ENCODE assay signal across 1 cellular context in the genomic region with DNA sequence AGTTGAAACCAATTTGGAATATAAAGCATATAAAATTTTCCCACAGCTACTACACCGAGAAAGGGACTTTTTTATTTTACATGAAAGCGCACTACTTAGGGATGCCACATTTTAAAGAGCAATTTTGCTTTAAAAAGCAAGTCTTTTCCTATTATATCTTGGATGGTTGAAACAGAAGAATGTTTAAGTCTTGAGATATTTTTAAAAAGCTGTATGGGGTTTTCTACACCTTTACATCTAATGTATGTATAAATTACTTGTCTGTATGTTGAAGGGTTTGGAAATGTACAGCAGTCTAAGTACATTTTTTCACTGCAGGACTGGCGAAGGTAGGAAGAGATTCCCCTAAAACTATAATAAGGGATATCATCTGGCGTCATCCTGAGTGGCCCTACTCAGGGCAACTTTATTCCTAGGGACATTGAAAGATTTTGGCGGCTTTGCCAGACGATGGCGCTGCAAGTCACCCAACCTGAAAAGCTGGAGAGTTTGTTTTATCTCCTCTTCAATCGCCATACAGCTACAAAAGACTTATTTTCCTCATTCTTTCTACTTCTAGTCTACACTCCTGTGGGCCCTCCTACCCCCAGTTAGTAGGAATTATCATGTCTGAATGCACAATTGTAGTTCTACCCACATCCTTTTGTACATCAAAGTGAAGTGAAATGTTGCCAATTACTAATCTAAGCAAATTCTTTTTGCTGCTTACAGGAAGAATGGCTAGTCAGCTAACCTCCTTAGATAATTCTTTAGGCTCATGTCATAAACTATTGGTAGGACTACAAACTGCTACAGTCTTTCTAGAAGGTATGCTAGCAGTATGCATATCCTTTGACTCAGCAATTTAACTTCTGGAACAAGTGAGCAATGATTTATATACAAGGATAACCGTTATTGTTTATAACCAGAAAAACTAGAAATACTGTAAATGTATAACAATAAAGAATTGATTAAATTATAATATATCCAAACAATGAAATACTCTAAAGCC.
TF ChIP-seq lines count a peak whose summit lies in the region.

No MANE protein-coding gene starts in this region.

TF ChIP-seq in HepG2, 621 proteins besides CTCF, POLR2A, EP300 and RAD21:
- 0 out of 2 replicates have a peak, but pooled peaks have one; percentile 20 for TF ChIP-seq MAFF (IDR thresholded peaks at IDR 0.05; ENCODE audit: low read depth, low read length)
- no peak for TF ChIP-seq MED13 (CRISPR knock-in tag; IDR thresholded peaks at IDR 0.05)
- peak; percentile 73 for TF ChIP-seq STAG1 (CRISPR knock-in tag; IDR thresholded peaks at IDR 0.05)
- peak; percentile 98 for TF ChIP-seq ZKSCAN1 (IDR thresholded peaks at IDR 0.05; ENCODE audit: low read length)
- TF ChIP-seq MAFK (conservative IDR thresholded peaks at IDR 0.05 in 1 of 2, IDR thresholded peaks at IDR 0.05 in 1 of 2; ENCODE audit: low read length in 2 of 2), result peak in 1 of 2 experiments; percentile 49; a peak in 2 of 4 replicates
- TF ChIP-seq, protein P1, sequence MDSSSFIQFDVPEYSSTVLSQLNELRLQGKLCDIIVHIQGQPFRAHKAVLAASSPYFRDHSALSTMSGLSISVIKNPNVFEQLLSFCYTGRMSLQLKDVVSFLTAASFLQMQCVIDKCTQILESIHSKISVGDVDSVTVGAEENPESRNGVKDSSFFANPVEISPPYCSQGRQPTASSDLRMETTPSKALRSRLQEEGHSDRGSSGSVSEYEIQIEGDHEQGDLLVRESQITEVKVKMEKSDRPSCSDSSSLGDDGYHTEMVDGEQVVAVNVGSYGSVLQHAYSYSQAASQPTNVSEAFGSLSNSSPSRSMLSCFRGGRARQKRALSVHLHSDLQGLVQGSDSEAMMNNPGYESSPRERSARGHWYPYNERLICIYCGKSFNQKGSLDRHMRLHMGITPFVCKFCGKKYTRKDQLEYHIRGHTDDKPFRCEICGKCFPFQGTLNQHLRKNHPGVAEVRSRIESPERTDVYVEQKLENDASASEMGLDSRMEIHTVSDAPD (CRISPR knock-in tag; IDR thresholded peaks at IDR 0.05), result no peak
- TF ChIP-seq RARA (CRISPR knock-in tag; IDR thresholded peaks at IDR 0.05), result no peak
- TF ChIP-seq SMC3 (IDR thresholded peaks at IDR 0.05; ENCODE audit: low read length), result peak; percentile 67
- TF ChIP-seq, protein P2, sequence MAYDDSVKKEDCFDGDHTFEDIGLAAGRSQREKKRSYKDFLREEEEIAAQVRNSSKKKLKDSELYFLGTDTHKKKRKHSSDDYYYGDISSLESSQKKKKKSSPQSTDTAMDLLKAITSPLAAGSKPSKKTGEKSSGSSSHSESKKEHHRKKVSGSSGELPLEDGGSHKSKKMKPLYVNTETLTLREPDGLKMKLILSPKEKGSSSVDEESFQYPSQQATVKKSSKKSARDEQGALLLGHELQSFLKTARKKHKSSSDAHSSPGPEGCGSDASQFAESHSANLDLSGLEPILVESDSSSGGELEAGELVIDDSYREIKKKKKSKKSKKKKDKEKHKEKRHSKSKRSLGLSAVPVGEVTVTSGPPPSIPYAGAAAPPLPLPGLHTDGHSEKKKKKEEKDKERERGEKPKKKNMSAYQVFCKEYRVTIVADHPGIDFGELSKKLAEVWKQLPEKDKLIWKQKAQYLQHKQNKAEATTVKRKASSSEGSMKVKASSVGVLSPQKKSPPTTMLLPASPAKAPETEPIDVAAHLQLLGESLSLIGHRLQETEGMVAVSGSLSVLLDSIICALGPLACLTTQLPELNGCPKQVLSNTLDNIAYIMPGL (CRISPR knock-in tag; IDR thresholded peaks at IDR 0.05; ENCODE audit: borderline replicate concordance in 1 of 2, low read depth in 1 of 2), result peak in 1 of 2 experiments; percentile 44; a peak in 1 of 4 replicates
- TF ChIP-seq ZNF383 (CRISPR knock-in tag; IDR thresholded peaks at IDR 0.05; ENCODE audit: borderline replicate concordance), result 0 out of 2 replicates have a peak, but pooled peaks have one; percentile 13
- TF ChIP-seq ZNF12 (CRISPR knock-in tag; IDR thresholded peaks at IDR 0.05), result peak; percentile 94
- TF ChIP-seq, protein P3, sequence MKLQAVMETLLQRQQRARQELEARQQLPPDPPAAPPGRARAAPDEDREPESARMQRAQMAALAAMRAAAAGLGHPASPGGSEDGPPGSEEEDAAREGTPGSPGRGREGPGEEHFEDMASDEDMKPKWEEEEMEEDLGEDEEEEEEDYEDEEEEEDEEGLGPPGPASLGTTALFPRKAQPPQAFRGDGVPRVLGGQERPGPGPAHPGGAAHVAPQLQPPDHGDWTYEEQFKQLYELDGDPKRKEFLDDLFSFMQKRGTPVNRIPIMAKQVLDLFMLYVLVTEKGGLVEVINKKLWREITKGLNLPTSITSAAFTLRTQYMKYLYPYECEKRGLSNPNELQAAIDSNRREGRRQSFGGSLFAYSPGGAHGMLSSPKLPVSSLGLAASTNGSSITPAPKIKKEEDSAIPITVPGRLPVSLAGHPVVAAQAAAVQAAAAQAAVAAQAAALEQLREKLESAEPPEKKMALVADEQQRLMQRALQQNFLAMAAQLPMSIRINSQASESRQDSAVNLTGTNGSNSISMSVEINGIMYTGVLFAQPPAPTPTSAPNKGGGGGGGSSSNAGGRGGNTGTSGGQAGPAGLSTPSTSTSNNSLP (IDR thresholded peaks at IDR 0.05; ENCODE audit: low read depth, low read length), result peak; percentile 61; the same call in 1 of the 2 replicates
- TF ChIP-seq RXRB (CRISPR knock-in tag; IDR thresholded peaks at IDR 0.05; ENCODE audit: borderline replicate concordance), result 0 out of 2 replicates have a peak, but pooled peaks have one; percentile 11
- no peak for TF ChIP-seq NFIB (CRISPR knock-in tag; IDR thresholded peaks at IDR 0.05; ENCODE audit: borderline replicate concordance)
- 0 out of 2 replicates have a peak, but pooled peaks have one; percentile 26 for TF ChIP-seq MED1 (CRISPR knock-in tag; IDR thresholded peaks at IDR 0.05)
- TF ChIP-seq SAP130 (CRISPR knock-in tag; IDR thresholded peaks at IDR 0.05; ENCODE audit: low read depth), result 0 out of 2 replicates have a peak, but pooled peaks have one; percentile 24
- TF ChIP-seq, protein P4, sequence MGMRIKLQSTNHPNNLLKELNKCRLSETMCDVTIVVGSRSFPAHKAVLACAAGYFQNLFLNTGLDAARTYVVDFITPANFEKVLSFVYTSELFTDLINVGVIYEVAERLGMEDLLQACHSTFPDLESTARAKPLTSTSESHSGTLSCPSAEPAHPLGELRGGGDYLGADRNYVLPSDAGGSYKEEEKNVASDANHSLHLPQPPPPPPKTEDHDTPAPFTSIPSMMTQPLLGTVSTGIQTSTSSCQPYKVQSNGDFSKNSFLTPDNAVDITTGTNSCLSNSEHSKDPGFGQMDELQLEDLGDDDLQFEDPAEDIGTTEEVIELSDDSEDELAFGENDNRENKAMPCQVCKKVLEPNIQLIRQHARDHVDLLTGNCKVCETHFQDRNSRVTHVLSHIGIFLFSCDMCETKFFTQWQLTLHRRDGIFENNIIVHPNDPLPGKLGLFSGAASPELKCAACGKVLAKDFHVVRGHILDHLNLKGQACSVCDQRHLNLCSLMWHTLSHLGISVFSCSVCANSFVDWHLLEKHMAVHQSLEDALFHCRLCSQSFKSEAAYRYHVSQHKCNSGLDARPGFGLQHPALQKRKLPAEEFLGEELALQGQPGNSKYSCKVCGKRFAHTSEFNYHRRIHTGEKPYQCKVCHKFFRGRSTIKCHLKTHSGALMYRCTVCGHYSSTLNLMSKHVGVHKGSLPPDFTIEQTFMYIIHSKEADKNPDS (CRISPR knock-in tag; IDR thresholded peaks at IDR 0.05), result 0 out of 2 replicates have a peak, but pooled peaks have one; percentile 9
- TF ChIP-seq KDM5A (IDR thresholded peaks at IDR 0.05; ENCODE audit: borderline replicate concordance, low read length), result peak; percentile 41; the same call in 1 of the 2 replicates
TF ChIP-seq in HepG2: peak in this region for 14.
